Comparison of ENCODE assay signal across 17 cellular contexts in the genomic region with DNA sequence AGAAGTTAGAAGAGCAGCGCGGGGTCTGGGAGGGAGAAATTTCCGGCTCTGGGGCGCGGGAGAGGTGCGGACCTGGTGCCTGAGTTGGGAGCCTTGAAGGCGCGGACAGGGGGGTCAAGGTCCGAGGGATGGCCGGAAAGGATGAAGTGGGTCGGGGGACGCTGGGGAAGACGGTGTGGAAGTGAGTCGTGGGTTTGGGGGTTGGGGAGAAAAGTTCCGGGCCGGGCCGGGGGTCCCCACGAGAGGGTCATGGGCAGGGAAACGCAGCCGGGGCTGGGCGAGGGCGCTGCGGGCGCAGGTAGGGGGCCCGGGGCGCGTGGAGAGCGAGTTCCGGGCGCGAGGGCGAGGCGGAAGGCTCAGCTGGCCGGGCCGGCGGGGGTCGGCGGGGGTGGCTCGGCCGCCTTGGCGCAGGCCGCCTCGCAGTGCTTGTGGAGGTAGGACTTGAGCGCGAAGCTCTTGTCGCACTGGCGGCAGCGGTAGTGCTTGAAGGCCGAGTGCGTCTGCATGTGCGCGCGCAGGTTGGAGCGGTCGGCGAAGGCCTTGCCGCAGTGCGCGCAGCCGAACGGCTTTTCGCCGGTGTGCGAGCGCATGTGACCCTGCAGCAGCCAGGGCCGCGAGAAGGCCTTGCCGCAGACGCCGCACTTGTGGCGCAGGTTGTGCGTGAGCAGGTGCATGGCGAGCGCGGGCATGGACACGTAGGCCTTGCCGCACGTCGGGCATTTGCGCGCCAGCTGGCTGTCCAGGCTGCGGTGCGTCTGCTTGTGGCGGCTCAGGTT. TPM values are rescaled to one million over a fixed set of nuclear protein-coding genes. Genes with fewer than 3 reads are reported as not detected.
DNase-seq lines count a peak whose midpoint lies in the region; ATAC-seq, FAIRE-seq and TF ChIP-seq lines count a peak whose summit lies in the region.
"Had no signal": no experiment of that assay in that cellular context is flagged by ENCODE, and none has a peak within 500 bp of the region (broad histone marks: within the 10 kb centered on the region; RNA-seq: fewer than 3 reads in every experiment).

No MANE protein-coding gene starts in this region.

- H3K36me3 ChIP-seq in HepG2 (replicated peaks in 1 of 2; ENCODE audit: control insufficient read depth in 1 of 2, insufficient read depth in 2 of 2, low read length in 2 of 2): no peaks in the 10 kb centered on the region

- peaks cover 17% of the 10 kb centered on the region for H3K4me1 ChIP-seq in H9 (ENCODE audit: insufficient read depth, low read length)
- H3K4me1 ChIP-seq in HepG2 (ENCODE audit: insufficient read depth, low read length): peaks cover 23% of the 10 kb centered on the region

- no peaks in the 10 kb centered on the region for H3K36me3 Mint-ChIP-seq in H9 (ENCODE audit: insufficient read depth in 1 of 3, low read depth in 3 of 3)
- H3K36me3 Mint-ChIP-seq in central memory CD8-positive, alpha-beta T cell (ENCODE audit: insufficient read depth): peaks cover 3% of the 10 kb centered on the region
- H3K36me3 Mint-ChIP-seq: CD4-positive, alpha-beta memory T cell; natural killer cell treated with Interleukin-12 subunit alpha and Interleukin-12 subunit beta and Interleukin-15 and Interleukin-18, amount 100 ng/mL, for 72 hours had no signal

- H3K4me1 Mint-ChIP-seq in H9: peaks cover 62 to 80% of the 10 kb centered on the region in 2 experiments
- peaks cover 9% of the 10 kb centered on the region for H3K4me1 Mint-ChIP-seq in central memory CD8-positive, alpha-beta T cell

- H3K27me3 ChIP-seq in H9 (ENCODE audit: insufficient read depth, low read length) (no peaks in the 10 kb centered on the region), HepG2 (ENCODE audit: control insufficient read depth in 1 of 2, insufficient read depth in 2 of 2, low read length in 2 of 2) (peaks cover 9 to 74% of the 10 kb centered on the region in 2 experiments; a peak in 4 of 5 replicates)

- H3K14ac ChIP-seq in H9 (ENCODE audit: insufficient read depth, low read length): no peak overlapping the region

- H3K56ac ChIP-seq in H9 (ENCODE audit: insufficient read length, low read depth, low read length): no peak overlapping the region

- no peak overlapping the region for H2BK12ac ChIP-seq in H9 (ENCODE audit: insufficient read length, low read depth, low read length)

- TF ChIP-seq CTCF in H9 (conservative IDR thresholded peaks at IDR 0.05) (no peak), HepG2 (CRISPR knock-in tag; IDR thresholded peaks at IDR 0.05) (no peak)

- no peaks in the 10 kb centered on the region for H3K79me1 ChIP-seq in H9 (ENCODE audit: insufficient read depth, low read depth, low read length, poor library complexity, severe bottlenecking)

- H3K27ac Mint-ChIP-seq in H9: no peak overlapping the region; a peak in 1 of 7 replicates
- H3K27ac Mint-ChIP-seq in central memory CD8-positive, alpha-beta T cell (ENCODE audit: low read depth): no peak overlapping the region
- H3K27ac Mint-ChIP-seq: CD4-positive, alpha-beta memory T cell; natural killer cell treated with Interleukin-12 subunit alpha and Interleukin-12 subunit beta and Interleukin-15 and Interleukin-18, amount 100 ng/mL, for 72 hours had no signal

- H3K9ac ChIP-seq in H9 (ENCODE audit: extremely low read depth, insufficient read length, low read length): no peak overlapping the region
- H3K9ac ChIP-seq in HepG2 (ENCODE audit: insufficient read depth, low read depth, low read length): no peak overlapping the region

- H2BK15ac ChIP-seq in H9 (ENCODE audit: low read depth, low read length): no peak overlapping the region

- TF ChIP-seq EP300 in HepG2 (IDR thresholded peaks at IDR 0.05; ENCODE audit: low read depth in 2 of 2, low read length in 2 of 2) (no peak), HepG2 (CRISPR knock-in tag; IDR thresholded peaks at IDR 0.05; ENCODE audit: borderline replicate concordance) (no peak)

- no peak overlapping the region for H3K23ac ChIP-seq in H9 (ENCODE audit: insufficient read length, low read depth, low read length)

- H3K4ac ChIP-seq in H9 (ENCODE audit: low read depth, low read length): no peak overlapping the region

- CTCF ChIA-PET in HepG2 (lab: Yijun Ruan, JAX; ENCODE audit: low intra/inter-chr PET ratio, low total read pairs): no interaction called here

- H2AFZ ChIP-seq in H9 (ENCODE audit: low read length) (no peak overlapping the region), HepG2 (ENCODE audit: low read length) (no peak overlapping the region)

- H2BK5ac ChIP-seq in H9 (ENCODE audit: insufficient read length, low read length): no peak overlapping the region

- no peak overlapping the region for H4K91ac ChIP-seq in H9 (ENCODE audit: insufficient read length, low read depth, low read length)

- no peaks in the 10 kb centered on the region; a peak in 1 of 5 replicates for H3K9me3 Mint-ChIP-seq in H9
- no peaks in the 10 kb centered on the region for H3K9me3 Mint-ChIP-seq in central memory CD8-positive, alpha-beta T cell
- H3K9me3 Mint-ChIP-seq: activated T-helper 17 cell treated with anti-CD3 and anti-CD28 coated beads, Interleukin-2, amount 50 U/mL, for 72 hours; natural killer cell treated with Interleukin-12 subunit alpha and Interleukin-12 subunit beta and Interleukin-15 and Interleukin-18, amount 100 ng/mL, for 72 hours had no signal

- no peak for TF ChIP-seq POLR2A in HepG2 (IDR thresholded peaks at IDR 0.05; ENCODE audit: insufficient read depth in 1 of 2, low read depth in 2 of 2, low read length in 2 of 2)

- H3K23me2 ChIP-seq in H9 (ENCODE audit: insufficient read length, low read depth, low read length, poor library complexity, severe bottlenecking): no peaks in the 10 kb centered on the region

- no peak overlapping the region for H3K18ac ChIP-seq in H9 (ENCODE audit: insufficient read length, low read depth, low read length)

- no peak overlapping the region for H4K8ac ChIP-seq in H9 (replicated peaks; ENCODE audit: insufficient read length, low read depth, low read length)

- H3K79me2 ChIP-seq in H9 (ENCODE audit: insufficient read depth, low read length) (no peaks in the 10 kb centered on the region), HepG2 (ENCODE audit: insufficient read depth, low read length) (no peaks in the 10 kb centered on the region)

- in situ Hi-C loops in HepG2 (cut with HindIII; ENCODE audit: extremely low pct_ligation_motif_present, low pct_unique_long_range_greater_than_20kb): no loop called here

- H3K4me2 ChIP-seq in H9 (ENCODE audit: insufficient read depth, insufficient read length, low read length) (no peak overlapping the region), HepG2 (ENCODE audit: low read depth, low read length) (no peak overlapping the region)

- H4K5ac ChIP-seq in H9 (ENCODE audit: insufficient read length, low read depth, low read length): no peak overlapping the region

- H3K4me3 Mint-ChIP-seq in H9: no peak overlapping the region
- peak overlapping the region; percentile 5 for H3K4me3 Mint-ChIP-seq in central memory CD8-positive, alpha-beta T cell
- H3K4me3 Mint-ChIP-seq: CD4-positive, alpha-beta memory T cell; natural killer cell treated with Interleukin-12 subunit alpha and Interleukin-12 subunit beta and Interleukin-15 and Interleukin-18, amount 100 ng/mL, for 72 hours had no signal

- no peak overlapping the region for H2BK120ac ChIP-seq in H9 (ENCODE audit: low read depth, low read length, poor library complexity, severe bottlenecking)

- no peaks in the 10 kb centered on the region for H3K9me3 ChIP-seq in H9 (ENCODE audit: control insufficient read depth, low read depth, low read length)
- no peaks in the 10 kb centered on the region for H3K9me3 ChIP-seq in HepG2 (ENCODE audit: low read length)

- DNase-seq in COLO668 (lab: John Stamatoyannopoulos, UW; ENCODE audit: unreplicated experiment): peak; percentile 40
- peak; percentile 77 for DNase-seq in H9
- no peak for DNase-seq in central memory CD8-positive, alpha-beta T cell (ENCODE audit: low spot score in 2 of 2)
- DNase-seq in HepG2 (ENCODE audit: low spot score): no peak
- DNase-seq in NCI-H82 (lab: John Stamatoyannopoulos, UW): no peak
- no peak for DNase-seq in stimulated activated naive CD4-positive, alpha-beta T cell (lab: John Stamatoyannopoulos, UW)
- DNase-seq in DMS153 (lab: John Stamatoyannopoulos, UW): no peak
- DNase-seq: CD4-positive, alpha-beta memory T cell; NCI-H187; NK-92 treated with Interleukin-12 subunit alpha and Interleukin-12 subunit beta, amount 100 ng/mL, for 24 hours had no signal

- no TSS peak for BruUV-seq in HepG2 (replicated peaks; lab: Mats Ljungman, UMichigan)

- no peak overlapping the region for H3K4me3 ChIP-seq in HepG2 (replicated peaks in 1 of 3; ENCODE audit: insufficient read depth in 1 of 3, low read depth in 2 of 3, low read length in 3 of 3)

- no peak for TF ChIP-seq RAD21 in HepG2 (CRISPR knock-in tag; IDR thresholded peaks at IDR 0.05)

- H2AK5ac ChIP-seq in H9 (ENCODE audit: insufficient read length, low read length): no peak overlapping the region

- intact Hi-C loops in HepG2 (cut with micrococcal nuclease; ENCODE audit: unreplicated experiment): no loop called here

- WGBS in H9 (ENCODE audit: extremely low coverage, insufficient read length, low lambda C conversion rate): no CpG with 5 or more reads among the region's 84 CpGs
- 55% methylated on average over 75 of the region's 84 CpGs for WGBS in HepG2 (ENCODE audit: low lambda C conversion rate)

- no peak overlapping the region for H3T11ph ChIP-seq in H9 (ENCODE audit: low read length)

- H4K20me1 ChIP-seq in H9 (ENCODE audit: control insufficient read depth, insufficient read depth, insufficient read length) (no peaks in the 10 kb centered on the region), HepG2 (ENCODE audit: insufficient read depth, low read length) (no peaks in the 10 kb centered on the region)

- POLR2A ChIA-PET in HepG2 (lab: Yijun Ruan, JAX): no interaction called here

- no peak overlapping the region for H3K27ac ChIP-seq in H9 (ENCODE audit: insufficient read length, low read depth, low read length)
- no peak overlapping the region for H3K27ac ChIP-seq in HepG2 (ENCODE audit: extremely low read length, insufficient read depth, low read length)

- no peak for FAIRE-seq in HepG2 (lab: Jason Lieb, UNC)
- FAIRE-seq: astrocyte had no signal

- H3K27me3 Mint-ChIP-seq in H9 (ENCODE audit: low read depth): peaks cover 8% of the 10 kb centered on the region
- H3K27me3 Mint-ChIP-seq in central memory CD8-positive, alpha-beta T cell: peaks cover 91% of the 10 kb centered on the region

- no peak overlapping the region for H2BK20ac ChIP-seq in H9 (ENCODE audit: low read depth, low read length, poor library complexity, severe bottlenecking)

- no peak for ATAC-seq in central memory CD8-positive, alpha-beta T cell (replicated peaks; ENCODE audit: extremely low read depth, poor library complexity, severe bottlenecking)
- ATAC-seq in HepG2 (no peak), GM19324 (IDR thresholded peaks at IDR 0.05; ENCODE audit: low FRiP score, unreplicated experiment) (no peak)
- ATAC-seq: activated T-helper 17 cell treated with anti-CD3 and anti-CD28 coated beads, Interleukin-2, amount 50 U/mL, for 72 hours; left lobe of liver had no signal

RNA-seq across cellular contexts. Expression of a gene that starts 10.5 kb away (rescaled TPM):
- 25.7 and 26.2 TPM in 2 replicates for total RNA-seq in H9 (2021)
- total RNA-seq in HepG2 (2016; rRNA removed; fragmentation: Illumina TruSeq; extraction: Trizol): 87.7 and 98.2 TPM in 2 replicates
- total RNA-seq in HepG2 (2016; cell fraction: cytosol; rRNA removed; fragmentation: Illumina TruSeq; extraction: Trizol; ENCODE audit: low read depth): 26.2 and 26.7 TPM in 2 replicates
- total RNA-seq in HepG2 (2016; cell fraction: insoluble cytoplasmic fraction; rRNA removed; fragmentation: Illumina TruSeq; extraction: Trizol): 85.6 and 95.5 TPM in 2 replicates
- total RNA-seq in HepG2 (2016; cell fraction: membrane; rRNA removed; fragmentation: Illumina TruSeq; extraction: Trizol): 86.8 and 92.3 TPM in 2 replicates
- 37.3 and 40.4 TPM in 2 replicates for total RNA-seq in HepG2 (2016; cell fraction: nucleus; rRNA removed; fragmentation: Illumina TruSeq; extraction: Trizol)
- 29.9 and 41.3 TPM in 2 replicates for polyA plus RNA-seq in HepG2 (2011; rRNA removed)
- 26.1 and 37.8 TPM in 2 replicates for polyA plus RNA-seq in HepG2 (2011; cell fraction: cytosol; rRNA removed)
- polyA plus RNA-seq in HepG2 (2011; cell fraction: nucleus; rRNA removed): 10.4 and 16.8 TPM in 2 replicates
- polyA plus RNA-seq in HepG2 (2012): 39.7 and 59.3 TPM in 2 replicates
- polyA plus RNA-seq in HepG2 (2016; cell fraction: cytosol; fragmentation: Illumina TruSeq; extraction: Trizol; ENCODE audit: low read depth): 18.8 and 21.5 TPM in 2 replicates
- 78.8 and 84.6 TPM in 2 replicates for polyA plus RNA-seq in HepG2 (2016; cell fraction: insoluble cytoplasmic fraction; fragmentation: Illumina TruSeq; extraction: Trizol; ENCODE audit: low read depth)
- polyA plus RNA-seq in HepG2 (2016; cell fraction: membrane; fragmentation: Illumina TruSeq; extraction: Trizol; ENCODE audit: low read depth): 49.8 and 51.3 TPM in 2 replicates
- 53.3 and 55.5 TPM in 2 replicates for polyA plus RNA-seq in HepG2 (2016; cell fraction: nucleus; fragmentation: Illumina TruSeq; extraction: Trizol; ENCODE audit: insufficient read depth, low read depth)
- 29.6 and 43.5 TPM in 2 replicates for polyA minus RNA-seq in HepG2 (2011; rRNA and poly(A)+ RNA removed; ENCODE audit: low replicate concordance)
- polyA minus RNA-seq in HepG2 (2011; cell fraction: cytosol; rRNA and poly(A)+ RNA removed): 17.1 and 26.2 TPM in 2 replicates
- polyA minus RNA-seq in HepG2 (2011; cell fraction: nucleus; rRNA and poly(A)+ RNA removed): 8.4 and 15.7 TPM in 2 replicates

RNA-seq across cellular contexts. Expression of a gene that starts 12.1 kb away (rescaled TPM):
- total RNA-seq in H9 (2021) (not detected in 2 replicates), HepG2 (2016; rRNA removed; fragmentation: Illumina TruSeq; extraction: Trizol) (not detected in 2 replicates)
- total RNA-seq in HepG2 (2016; cell fraction: cytosol; rRNA removed; fragmentation: Illumina TruSeq; extraction: Trizol; ENCODE audit: low read depth): not detected in 2 replicates
- total RNA-seq in HepG2 (2016; cell fraction: insoluble cytoplasmic fraction; rRNA removed; fragmentation: Illumina TruSeq; extraction: Trizol): not detected in 2 replicates
- total RNA-seq in HepG2 (2016; cell fraction: membrane; rRNA removed; fragmentation: Illumina TruSeq; extraction: Trizol): not detected in 2 replicates
- total RNA-seq in HepG2 (2016; cell fraction: nucleus; rRNA removed; fragmentation: Illumina TruSeq; extraction: Trizol): not detected in 2 replicates
- polyA plus RNA-seq in HepG2 (2011; rRNA removed): not detected in 2 replicates
- polyA plus RNA-seq in HepG2 (2011; cell fraction: cytosol; rRNA removed): not detected in 2 replicates
- polyA plus RNA-seq in HepG2 (2011; cell fraction: nucleus; rRNA removed): not detected in 2 replicates
- not detected in 2 replicates for polyA plus RNA-seq in HepG2 (2012)
- polyA plus RNA-seq in HepG2 (2016; cell fraction: cytosol; fragmentation: Illumina TruSeq; extraction: Trizol; ENCODE audit: low read depth): not detected in 2 replicates
- polyA plus RNA-seq in HepG2 (2016; cell fraction: insoluble cytoplasmic fraction; fragmentation: Illumina TruSeq; extraction: Trizol; ENCODE audit: low read depth): not detected in 2 replicates
- not detected in 2 replicates for polyA plus RNA-seq in HepG2 (2016; cell fraction: membrane; fragmentation: Illumina TruSeq; extraction: Trizol; ENCODE audit: low read depth)
- polyA plus RNA-seq in HepG2 (2016; cell fraction: nucleus; fragmentation: Illumina TruSeq; extraction: Trizol; ENCODE audit: insufficient read depth, low read depth): not detected in 2 replicates
- not detected in 2 replicates for polyA minus RNA-seq in HepG2 (2011; rRNA and poly(A)+ RNA removed; ENCODE audit: low replicate concordance)
- not detected in 2 replicates for polyA minus RNA-seq in HepG2 (2011; cell fraction: cytosol; rRNA and poly(A)+ RNA removed)
- not detected in 2 replicates for polyA minus RNA-seq in HepG2 (2011; cell fraction: nucleus; rRNA and poly(A)+ RNA removed)
- total RNA-seq: activated T-helper 17 cell treated with anti-CD3 and anti-CD28 coated beads, Interleukin-2, amount 50 U/mL, for 72 hours; astrocyte; CD4-positive, alpha-beta memory T cell; glomerular endothelial cell; left lobe of liver; natural killer cell treated with Interleukin-12 subunit alpha and Interleukin-12 subunit beta and Interleukin-15 and Interleukin-18, amount 100 ng/mL, for 72 hours; skeletal muscle tissue had no signal
- polyA plus RNA-seq: CD4-positive, alpha-beta memory T cell had no signal

RNA-seq across cellular contexts. Expression of a gene that starts 53.4 kb away (rescaled TPM):
- total RNA-seq in H9 (2021) (2.0 and 2.7 TPM in 2 replicates), HepG2 (2016; rRNA removed; fragmentation: Illumina TruSeq; extraction: Trizol) (not detected in 2 replicates)
- total RNA-seq in HepG2 (2016; cell fraction: cytosol; rRNA removed; fragmentation: Illumina TruSeq; extraction: Trizol; ENCODE audit: low read depth): not detected in 2 replicates
- total RNA-seq in HepG2 (2016; cell fraction: insoluble cytoplasmic fraction; rRNA removed; fragmentation: Illumina TruSeq; extraction: Trizol): not detected in 2 replicates
- total RNA-seq in HepG2 (2016; cell fraction: membrane; rRNA removed; fragmentation: Illumina TruSeq; extraction: Trizol): not detected in 2 replicates
- total RNA-seq in HepG2 (2016; cell fraction: nucleus; rRNA removed; fragmentation: Illumina TruSeq; extraction: Trizol): not detected in 2 replicates
- not detected in 2 replicates for polyA plus RNA-seq in HepG2 (2011; rRNA removed)
- polyA plus RNA-seq in HepG2 (2011; cell fraction: cytosol; rRNA removed): not detected in 2 replicates
- polyA plus RNA-seq in HepG2 (2011; cell fraction: nucleus; rRNA removed): not detected in 2 replicates
- not detected in 2 replicates for polyA plus RNA-seq in HepG2 (2012)
- polyA plus RNA-seq in HepG2 (2016; cell fraction: cytosol; fragmentation: Illumina TruSeq; extraction: Trizol; ENCODE audit: low read depth): not detected in 2 replicates
- polyA plus RNA-seq in HepG2 (2016; cell fraction: insoluble cytoplasmic fraction; fragmentation: Illumina TruSeq; extraction: Trizol; ENCODE audit: low read depth): not detected in 2 replicates
- polyA plus RNA-seq in HepG2 (2016; cell fraction: membrane; fragmentation: Illumina TruSeq; extraction: Trizol; ENCODE audit: low read depth): not detected in 2 replicates
- polyA plus RNA-seq in HepG2 (2016; cell fraction: nucleus; fragmentation: Illumina TruSeq; extraction: Trizol; ENCODE audit: insufficient read depth, low read depth): not detected in 2 replicates
- not detected in 2 replicates for polyA minus RNA-seq in HepG2 (2011; rRNA and poly(A)+ RNA removed; ENCODE audit: low replicate concordance)
- polyA minus RNA-seq in HepG2 (2011; cell fraction: cytosol; rRNA and poly(A)+ RNA removed): not detected in 2 replicates
- not detected in 2 replicates for polyA minus RNA-seq in HepG2 (2011; cell fraction: nucleus; rRNA and poly(A)+ RNA removed)
- total RNA-seq: activated T-helper 17 cell treated with anti-CD3 and anti-CD28 coated beads, Interleukin-2, amount 50 U/mL, for 72 hours; astrocyte; CD4-positive, alpha-beta memory T cell; left lobe of liver had no signal
- polyA plus RNA-seq: CD4-positive, alpha-beta memory T cell had no signal

Comparison
In these comparisons a context has a peak if more than half of its experiments do, and no peak if none do; other contexts are left out.
1. DNase-seq: peak in COLO668 (single experiment) and H9 (single experiment); none in central memory CD8-positive, alpha-beta T cell (0 of 2), HepG2 (single experiment), NCI-H82 (single experiment), stimulated activated naive CD4-positive, alpha-beta T cell (0 of 6) and DMS153 (single experiment).